ENCODE assay signal across 1 cellular context in genomic region chr9:105293408-105293807, GRCh38.
TF ChIP-seq lines count a peak whose summit lies in the region.

No MANE protein-coding gene starts in this region.

TF ChIP-seq in WTC11, 78 proteins besides CTCF, POLR2A, EP300 and RAD21 (continued from another document):
- TF ChIP-seq PRDM15 (CRISPR knock-in tag; IDR thresholded peaks at IDR 0.05), result no peak
- TF ChIP-seq STAT6 (CRISPR knock-in tag; conservative IDR thresholded peaks at IDR 0.05; ENCODE audit: low read depth), result no peak
- TF ChIP-seq ZNF263 (CRISPR knock-in tag; IDR thresholded peaks at IDR 0.05; ENCODE audit: low read depth), result no peak
- no peak for TF ChIP-seq TEAD4 (CRISPR knock-in tag; IDR thresholded peaks at IDR 0.05)
- TF ChIP-seq MAX (CRISPR knock-in tag; IDR thresholded peaks at IDR 0.05), result no peak
- TF ChIP-seq FOXP4 (CRISPR knock-in tag; IDR thresholded peaks at IDR 0.05), result no peak
- no peak for TF ChIP-seq NFYB (CRISPR knock-in tag; conservative IDR thresholded peaks at IDR 0.05; ENCODE audit: low read depth)
- TF ChIP-seq JUN (CRISPR knock-in tag; IDR thresholded peaks at IDR 0.05), result no peak
- TF ChIP-seq ZNF512 (CRISPR knock-in tag; IDR thresholded peaks at IDR 0.05; ENCODE audit: borderline replicate concordance), result no peak
- no peak for TF ChIP-seq FOXP1 (CRISPR knock-in tag; IDR thresholded peaks at IDR 0.05; ENCODE audit: borderline replicate concordance)
- no peak for TF ChIP-seq NR1H2 (CRISPR knock-in tag; IDR thresholded peaks at IDR 0.05)
- TF ChIP-seq GABPB1 (CRISPR knock-in tag; IDR thresholded peaks at IDR 0.05), result no peak
- TF ChIP-seq JAZF1 (CRISPR knock-in tag; IDR thresholded peaks at IDR 0.05), result no peak
- no peak for TF ChIP-seq IRF2 (CRISPR knock-in tag; IDR thresholded peaks at IDR 0.05; ENCODE audit: borderline replicate concordance, low read depth)
- no peak for TF ChIP-seq ZNF121 (CRISPR knock-in tag; IDR thresholded peaks at IDR 0.05)
- no peak for TF ChIP-seq E2F4 (CRISPR knock-in tag; IDR thresholded peaks at IDR 0.05; ENCODE audit: borderline replicate concordance, low read depth)
- TF ChIP-seq NR2C2 (CRISPR knock-in tag; IDR thresholded peaks at IDR 0.05), result no peak
